In genomic region chr22:46803031-46803880, GRCh38 we compare ENCODE assay signal across 8 cellular contexts. TPM values are rescaled to one million over a fixed set of nuclear protein-coding genes. Genes with fewer than 3 reads are reported as not detected.
DNase-seq lines count a peak whose midpoint lies in the region; ATAC-seq and TF ChIP-seq lines count a peak whose summit lies in the region.

No MANE protein-coding gene starts in this region.

- H3K27ac Mint-ChIP-seq in activated B cell treated with CpG ODN at 0.5 μM for 24 hours (peak overlapping the region; percentile 22), MCF 10A (ENCODE audit: low read depth, unreplicated experiment) (no peak overlapping the region)

- no TSS peak for BruUV-seq in MCF 10A (replicated peaks; lab: Mats Ljungman, UMichigan)

- H3K4me3 Mint-ChIP-seq in activated B cell treated with CpG ODN at 0.5 μM for 24 hours = no peak overlapping the region
- H3K4me3 Mint-ChIP-seq in MCF 10A (ENCODE audit: unreplicated experiment) = no peak overlapping the region

- intact Hi-C loops in activated B cell treated with CpG ODN at 0.5 μM for 24 hours (cut with micrococcal nuclease) (loop anchor here (1.0 to 2.0 kb wide), 6 partner anchors 29 to 240 kb away; partner anchors contain the start of gene TBC1D22A), MCF 10A (cut with micrococcal nuclease) (loop anchor here (2.0 kb wide), 1 partner anchor 44 kb away; no protein-coding TSS in a partner anchor), left lung (cut with DNase I) (no loop called here)

- H3K27me3 Mint-ChIP-seq in activated B cell treated with CpG ODN at 0.5 μM for 24 hours (no peaks in the 10 kb centered on the region), MCF 10A (ENCODE audit: insufficient read depth, unreplicated experiment) (no peaks in the 10 kb centered on the region)

- peak; percentile 21 for DNase-seq in DMS53 treated with DMSO at 0.1 percent for 48 hours (lab: John Stamatoyannopoulos, UW; ENCODE audit: unreplicated experiment)
- DNase-seq in HuH-7 (ENCODE audit: low spot score) = peak; percentile 85
- DNase-seq in activated B cell treated with CpG ODN at 0.5 μM for 24 hours = peak; percentile 65
- DNase-seq in MCF 10A (ENCODE audit: unreplicated experiment) = peak; percentile 49
- DNase-seq in left lung = peak; percentile 52 to 93
- peak; percentile 46 to 52 for DNase-seq in stimulated activated CD8-positive, alpha-beta memory T cell treated with anti-CD3 and anti-CD28 coated beads, Interleukin-2, amount 100 ng/mL, for 1 hour (ENCODE audit: low read depth in 2 of 2)
- no peak for DNase-seq in dedifferentiated amniotic fluid mesenchymal stem cell (ENCODE audit: extremely low spot score)

- peaks cover 0 to 58% of the 10 kb centered on the region in 2 donors for H3K36me3 ChIP-seq in left lung

- POLR2A ChIA-PET in activated B cell treated with CpG ODN at 0.5 μM for 24 hours (lab: Charles Lee) = interaction anchor here (0.6 to 3.6 kb wide), 9 partner anchors 30 to 768 kb away, joined by 3 to 33 read pairs (median 4); partner anchors contain the start of gene TBC1D22A
- POLR2A ChIA-PET in MCF 10A (lab: Yijun Ruan, JAX) = interaction anchor here (0.5 to 1.6 kb wide), 7 partner anchors 14 to 44 kb away, joined by 3 to 8 read pairs (median 3); partner anchors contain the start of gene TBC1D22A

- H3K27me3 ChIP-seq in left lung = no peaks in the 10 kb centered on the region

- H3K9me3 Mint-ChIP-seq in activated B cell treated with CpG ODN at 0.5 μM for 24 hours (no peaks in the 10 kb centered on the region), MCF 10A (ENCODE audit: unreplicated experiment) (no peaks in the 10 kb centered on the region)

- no peak overlapping the region for H3K27ac ChIP-seq in left lung

- TF ChIP-seq CTCF in activated B cell treated with CpG ODN at 0.5 μM for 24 hours (IDR thresholded peaks at IDR 0.05) = peak; percentile 33
- TF ChIP-seq CTCF in MCF 10A (IDR thresholded peaks at IDR 0.05; ENCODE audit: unreplicated experiment) = peak; percentile 94
- peak; percentile 90 to 95 for TF ChIP-seq CTCF in left lung (IDR thresholded peaks at IDR 0.05)

- H3K36me3 Mint-ChIP-seq in activated B cell treated with CpG ODN at 0.5 μM for 24 hours (ENCODE audit: low read depth) = peaks cover 77% of the 10 kb centered on the region
- peaks cover 25% of the 10 kb centered on the region for H3K36me3 Mint-ChIP-seq in MCF 10A (ENCODE audit: insufficient read depth, unreplicated experiment)

- H3K4me3 ChIP-seq in left lung = no peak overlapping the region

- H3K9me3 ChIP-seq in left lung = no peaks in the 10 kb centered on the region

- ATAC-seq in activated B cell treated with CpG ODN at 0.5 μM for 24 hours (ENCODE audit: low read depth) (peak; percentile 82), left lung (peak; percentile 55), HG03108 (IDR thresholded peaks at IDR 0.05; ENCODE audit: unreplicated experiment) (no peak)

- CTCF ChIA-PET in activated B cell treated with CpG ODN at 0.5 μM for 24 hours (lab: Charles Lee) (interaction anchor here (0.7 to 8.1 kb wide), 21 partner anchors 9 to 1689 kb away, joined by 3 to 266 read pairs (median 4); partner anchors contain the start of genes CERK and TBC1D22A), MCF 10A (lab: Yijun Ruan, JAX) (interaction anchor here (0.6 to 4.6 kb wide), 60 partner anchors 9 to 1690 kb away, joined by 3 to 78 read pairs (median 5); partner anchors contain the start of gene TBC1D22A)

- H3K4me1 ChIP-seq in left lung = peaks cover 0 to 18% of the 10 kb centered on the region in 2 donors

- H3K4me1 Mint-ChIP-seq in activated B cell treated with CpG ODN at 0.5 μM for 24 hours = peaks cover 44% of the 10 kb centered on the region
- H3K4me1 Mint-ChIP-seq in MCF 10A (ENCODE audit: insufficient read depth, unreplicated experiment) = peaks cover 16% of the 10 kb centered on the region

RNA-seq across cellular contexts. Expression of gene TBC1D22A, which starts 40.8 kb away (rescaled TPM):
- total RNA-seq in activated B cell treated with CpG ODN at 0.5 μM for 24 hours (73.0 and 85.9 TPM in 2 replicates), MCF 10A (2022) (26.0 and 27.7 TPM in 2 replicates), left lung (10 to 100 TPM; 27.3 to 33.5 TPM)

Comparison
In these comparisons a context has a peak if more than half of its experiments do, and no peak if none do; other contexts are left out.
1. CTCF ChIP-seq: peak in every context shown above with its lines; median percentile 94 in MCF 10A; 92 in left lung; 33 in activated B cell treated with CpG ODN at 0.5 μM for 24 hours.
2. intact Hi-C loops: an anchor here in activated B cell treated with CpG ODN at 0.5 μM for 24 hours (1.0 to 2.0 kb wide) and MCF 10A (2.0 kb wide); none called in left lung.